In genomic region chr20:22529150-22530019, GRCh38 we compare ENCODE assay signal across 17 cellular contexts. TPM values are rescaled to one million over a fixed set of nuclear protein-coding genes. Genes with fewer than 3 reads are reported as not detected.
"Had no signal": no experiment of that assay in that cellular context is flagged by ENCODE, and none has a peak within 500 bp of the region (broad histone marks: within the 10 kb centered on the region; RNA-seq: fewer than 3 reads in every experiment).

No MANE protein-coding gene starts in this region.

- H3K9me3 Mint-ChIP-seq: nephron had no signal

- H3K4me3 Mint-ChIP-seq: memory B cell, nephron had no signal

- DNase-seq: activated CD4-positive, alpha-beta T cell treated with anti-CD3 and anti-CD28 coated beads for 48 hours; activated naive CD4-positive, alpha-beta T cell treated with Interleukin-2 at 50 U/mL for 16 hours; esophagus squamous epithelium; foreskin fibroblast; glutamatergic neuron; left colon; stimulated activated CD4-positive, alpha-beta T cell treated with anti-CD3 and anti-CD28 coated beads, Interleukin-12 subunit alpha, Interleukin-12 subunit beta, amount 100 ng/mL, for 4 hours; stimulated activated naive CD4-positive, alpha-beta T cell; T-helper 9 cell; upper lobe of left lung had no signal

- H3K4me1 Mint-ChIP-seq: nephron had no signal

- H3K36me3 Mint-ChIP-seq: memory B cell had no signal

- ATAC-seq: left colon had no signal

- H3K27ac ChIP-seq: cardiac muscle cell, esophagus squamous epithelium, suprapubic skin, upper lobe of left lung, VCaP had no signal

- H3K4me1 ChIP-seq: esophagus squamous epithelium, suprapubic skin, upper lobe of left lung had no signal

- H3K27ac Mint-ChIP-seq: memory B cell, nephron had no signal

- H3K27me3 ChIP-seq: cardiac muscle cell, suprapubic skin, upper lobe of left lung had no signal

- H3K4me3 ChIP-seq: cardiac muscle cell, esophagus squamous epithelium, suprapubic skin, upper lobe of left lung had no signal

- H3K9me3 ChIP-seq: esophagus squamous epithelium, suprapubic skin, upper lobe of left lung had no signal

- H3K36me3 ChIP-seq: cardiac muscle cell, esophagus squamous epithelium, suprapubic skin, upper lobe of left lung had no signal

RNA-seq across cellular contexts. Expression of gene FOXA2, which starts 55.0 kb away (rescaled TPM):
- total RNA-seq: astrocyte, pulmonary artery endothelial cell, suprapubic skin had no signal
